18 cellular contexts compared by ENCODE assay signal in the genomic region with DNA sequence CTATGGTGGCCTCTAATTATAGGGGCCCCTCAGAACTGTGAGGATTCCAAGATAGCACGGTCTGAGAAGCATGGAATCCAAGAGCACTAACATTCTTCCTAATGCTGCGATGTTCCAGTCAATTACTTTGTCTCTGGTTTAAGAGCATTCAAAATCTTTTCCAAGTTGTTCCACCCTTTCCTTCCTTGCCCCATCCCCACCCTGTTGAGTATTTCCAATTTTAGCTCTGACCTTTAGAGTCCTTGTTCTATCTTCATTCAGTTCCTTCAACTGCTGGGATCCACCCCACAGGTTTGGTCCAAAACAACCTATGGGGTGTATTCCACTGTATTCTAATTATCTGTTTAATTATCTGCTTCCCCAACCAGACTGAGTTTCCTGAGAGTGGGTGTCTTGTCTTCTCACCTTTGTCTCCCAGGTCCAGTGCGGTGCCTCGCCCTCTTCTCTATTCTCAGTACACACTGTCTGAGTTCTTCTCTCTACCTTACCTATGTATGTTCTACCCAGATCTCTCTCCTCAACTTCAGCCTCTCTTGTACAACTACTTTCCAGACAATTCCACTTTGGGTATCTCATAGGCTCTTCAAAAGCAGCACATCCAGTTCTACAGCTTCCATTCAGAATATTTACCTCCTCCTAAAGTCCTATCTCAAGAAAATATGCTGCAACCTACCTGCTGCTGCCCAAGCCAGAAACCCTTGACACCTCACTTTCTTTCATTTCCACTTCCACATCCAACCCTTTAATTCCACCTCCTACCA. TPM values are rescaled to one million over a fixed set of nuclear protein-coding genes. Genes with fewer than 3 reads are reported as not detected.
DNase-seq lines count a peak whose midpoint lies in the region; ATAC-seq and TF ChIP-seq lines count a peak whose summit lies in the region.
"Had no signal": no experiment of that assay in that cellular context is flagged by ENCODE, and none has a peak within 500 bp of the region (broad histone marks: within the 10 kb centered on the region; RNA-seq: fewer than 3 reads in every experiment).

No MANE protein-coding gene starts in this region.

- H3K9ac ChIP-seq in neural progenitor cell = no peak overlapping the region
- H3K9ac ChIP-seq: BLaER1 had no signal

- intact Hi-C loops in left ventricle myocardium inferior (cut with micrococcal nuclease) = no loop called here
- intact Hi-C loops in activated T-helper 2 cell treated with anti-CD3 and anti-CD28 coated beads, Interferon-gamma antibody, Interleukin-2, Interleukin-4, amounts not matched to agents 10 μg/mL and 5 μg/mL and 100 μg/mL, durations not matched to agents 14 hours and 24 hours and 36 hours (cut with micrococcal nuclease) = loop anchor here (5.0 kb wide), 1 partner anchor 111 kb away; no protein-coding TSS in a partner anchor

- H3K27ac ChIP-seq in left ventricle myocardium inferior (replicated peaks) (peak overlapping the region; percentile 82), neural progenitor cell (no peak overlapping the region)
- H3K27ac ChIP-seq: BLaER1, epithelial cell of prostate, RWPE1, sigmoid colon had no signal

- H3K27ac Mint-ChIP-seq in stimulated activated naive CD8-positive, alpha-beta T cell treated with anti-CD3 and anti-CD28 coated beads, Interleukin-15, amount 100 ng/mL, for 72 hours = peak overlapping the region; percentile 2 to 73
- no peak overlapping the region for H3K27ac Mint-ChIP-seq in neural progenitor cell
- H3K27ac Mint-ChIP-seq in activated T-helper 2 cell treated with anti-CD3 and anti-CD28 coated beads, Interferon-gamma antibody, Interleukin-2, Interleukin-4, amounts not matched to agents 10 μg/mL and 5 μg/mL and 100 μg/mL, durations not matched to agents 14 hours and 24 hours and 36 hours = no peak overlapping the region
- H3K27ac Mint-ChIP-seq: T-helper 2 cell treated with Interferon-gamma antibody and Interleukin-4, amounts not matched to agents 5 μg/mL and 100 μg/mL, for 36 hours had no signal

- peaks cover 9 to 10% of the 10 kb centered on the region in 2 donors for H3K9me3 Mint-ChIP-seq in stimulated activated naive CD8-positive, alpha-beta T cell treated with anti-CD3 and anti-CD28 coated beads, Interleukin-15, amount 100 ng/mL, for 72 hours
- H3K9me3 Mint-ChIP-seq in neural progenitor cell = peaks cover 5% of the 10 kb centered on the region
- H3K9me3 Mint-ChIP-seq in activated T-helper 2 cell treated with anti-CD3 and anti-CD28 coated beads, Interferon-gamma antibody, Interleukin-2, Interleukin-4, amounts not matched to agents 10 μg/mL and 5 μg/mL and 100 μg/mL, durations not matched to agents 14 hours and 24 hours and 36 hours = peaks cover 5% of the 10 kb centered on the region

- DNase-seq in stimulated activated naive CD8-positive, alpha-beta T cell treated with anti-CD3 and anti-CD28 coated beads, Interleukin-15, amount 100 ng/mL, for 72 hours = no peak
- no peak for DNase-seq in stimulated activated naive CD8-positive, alpha-beta T cell treated with anti-CD3 and anti-CD28 coated beads, Interleukin-15, Interleukin-2, amounts not matched to agents 100 U/mL and 50 U/mL, for 24 hours
- no peak for DNase-seq in left ventricle myocardium inferior
- no peak for DNase-seq in neural progenitor cell (ENCODE audit: low spot score)
- no peak for DNase-seq in stimulated activated CD4-positive, alpha-beta T cell treated with anti-CD3 and anti-CD28 coated beads, Interleukin-12 subunit alpha, Interleukin-12 subunit beta, amount 100 ng/mL, for 4 hours
- DNase-seq in activated T-helper 2 cell treated with anti-CD3 and anti-CD28 coated beads, Interferon-gamma antibody, Interleukin-2, Interleukin-4, amounts not matched to agents 10 μg/mL and 5 μg/mL and 100 μg/mL, durations not matched to agents 14 hours and 24 hours and 36 hours (ENCODE audit: low spot score) = no peak
- DNase-seq in EL = no peak
- DNase-seq: activated effector memory CD4-positive, alpha-beta T cell treated with Interleukin-2 at 50 U/mL for 16 hours; glutamatergic neuron; NCI-H1694 treated with DMSO at 0.1 percent for 48 hours; NCI-H2227 treated with DMSO at 0.1 percent for 48 hours; sigmoid colon; stimulated activated CD8-positive, alpha-beta memory T cell treated with anti-CD3 and anti-CD28 coated beads, Interleukin-4, amount 100 ng/mL, for 48 hours had no signal

- H4K20me1 ChIP-seq in neural progenitor cell (ENCODE audit: low read depth) = no peaks in the 10 kb centered on the region
- H4K20me1 ChIP-seq: BLaER1 had no signal

- H3F3A ChIP-seq in neural progenitor cell (ENCODE audit: low read depth) = no peaks in the 10 kb centered on the region

- no peak for ATAC-seq in stimulated activated naive CD8-positive, alpha-beta T cell treated with anti-CD3 and anti-CD28 coated beads, Interleukin-15, amount 100 ng/mL, for 72 hours
- no peak for ATAC-seq in stimulated activated naive CD8-positive, alpha-beta T cell treated with anti-CD3 and anti-CD28 coated beads, Interleukin-15, Interleukin-2, amounts not matched to agents 100 U/mL and 50 U/mL, for 24 hours

- TF ChIP-seq CTCF in left ventricle myocardium inferior (IDR thresholded peaks at IDR 0.05; ENCODE audit: borderline replicate concordance) = no peak
- TF ChIP-seq CTCF in neural progenitor cell (IDR thresholded peaks at IDR 0.05) = no peak

- H3K4me1 Mint-ChIP-seq in stimulated activated naive CD8-positive, alpha-beta T cell treated with anti-CD3 and anti-CD28 coated beads, Interleukin-15, amount 100 ng/mL, for 72 hours = peaks cover 15% of the 10 kb centered on the region
- H3K4me1 Mint-ChIP-seq in neural progenitor cell = peaks cover 19% of the 10 kb centered on the region
- peaks cover 8% of the 10 kb centered on the region for H3K4me1 Mint-ChIP-seq in activated T-helper 2 cell treated with anti-CD3 and anti-CD28 coated beads, Interferon-gamma antibody, Interleukin-2, Interleukin-4, amounts not matched to agents 10 μg/mL and 5 μg/mL and 100 μg/mL, durations not matched to agents 14 hours and 24 hours and 36 hours (ENCODE audit: low read depth)

- peak overlapping the region; percentile 78 for H2AFZ ChIP-seq in neural progenitor cell (replicated peaks)

- H3K4me1 ChIP-seq in left ventricle myocardium inferior (peaks cover 30% of the 10 kb centered on the region), neural progenitor cell (no peaks in the 10 kb centered on the region)
- H3K4me1 ChIP-seq: BLaER1, sigmoid colon had no signal

- H3K9me3 ChIP-seq in left ventricle myocardium inferior (replicated peaks) (no peaks in the 10 kb centered on the region), neural progenitor cell (ENCODE audit: low read depth) (no peaks in the 10 kb centered on the region)
- H3K9me3 ChIP-seq: sigmoid colon had no signal

- H3K27me3 ChIP-seq in left ventricle myocardium inferior (ENCODE audit: low read depth) (no peaks in the 10 kb centered on the region), neural progenitor cell (no peaks in the 10 kb centered on the region)
- H3K27me3 ChIP-seq: BLaER1, sigmoid colon had no signal

- H3K36me3 ChIP-seq in left ventricle myocardium inferior = no peaks in the 10 kb centered on the region
- no peaks in the 10 kb centered on the region for H3K36me3 ChIP-seq in neural progenitor cell
- H3K36me3 ChIP-seq: BLaER1, sigmoid colon had no signal

- no peaks in the 10 kb centered on the region for H3K79me2 ChIP-seq in neural progenitor cell (ENCODE audit: low read depth)

- H3K4me3 Mint-ChIP-seq in stimulated activated naive CD8-positive, alpha-beta T cell treated with anti-CD3 and anti-CD28 coated beads, Interleukin-15, amount 100 ng/mL, for 72 hours = no peak overlapping the region
- H3K4me3 Mint-ChIP-seq in neural progenitor cell = no peak overlapping the region
- H3K4me3 Mint-ChIP-seq in activated T-helper 2 cell treated with anti-CD3 and anti-CD28 coated beads, Interferon-gamma antibody, Interleukin-2, Interleukin-4, amounts not matched to agents 10 μg/mL and 5 μg/mL and 100 μg/mL, durations not matched to agents 14 hours and 24 hours and 36 hours (ENCODE audit: low read depth) = no peak overlapping the region
- H3K4me3 Mint-ChIP-seq: naive thymus-derived CD8-positive, alpha-beta T cell; T-helper 2 cell treated with Interferon-gamma antibody and Interleukin-4, amounts not matched to agents 5 μg/mL and 100 μg/mL, for 36 hours had no signal

- no peaks in the 10 kb centered on the region for H3K36me3 Mint-ChIP-seq in neural progenitor cell
- H3K36me3 Mint-ChIP-seq in activated T-helper 2 cell treated with anti-CD3 and anti-CD28 coated beads, Interferon-gamma antibody, Interleukin-2, Interleukin-4, amounts not matched to agents 10 μg/mL and 5 μg/mL and 100 μg/mL, durations not matched to agents 14 hours and 24 hours and 36 hours (ENCODE audit: low read depth) = no peaks in the 10 kb centered on the region
- H3K36me3 Mint-ChIP-seq: naive thymus-derived CD8-positive, alpha-beta T cell had no signal

- H3K4me3 ChIP-seq in left ventricle myocardium inferior = no peak overlapping the region
- H3K4me3 ChIP-seq in neural progenitor cell = no peak overlapping the region
- H3K4me3 ChIP-seq: BLaER1, sigmoid colon had no signal

- H3K4me2 ChIP-seq in neural progenitor cell = no peak overlapping the region
- H3K4me2 ChIP-seq: BLaER1 had no signal

- H3K27me3 Mint-ChIP-seq in stimulated activated naive CD8-positive, alpha-beta T cell treated with anti-CD3 and anti-CD28 coated beads, Interleukin-15, amount 100 ng/mL, for 72 hours = no peaks in the 10 kb centered on the region
- peaks cover 2% of the 10 kb centered on the region for H3K27me3 Mint-ChIP-seq in neural progenitor cell (ENCODE audit: insufficient read depth, low read depth)
- peaks cover 16% of the 10 kb centered on the region for H3K27me3 Mint-ChIP-seq in activated T-helper 2 cell treated with anti-CD3 and anti-CD28 coated beads, Interferon-gamma antibody, Interleukin-2, Interleukin-4, amounts not matched to agents 10 μg/mL and 5 μg/mL and 100 μg/mL, durations not matched to agents 14 hours and 24 hours and 36 hours (ENCODE audit: low read depth)

RNA-seq across cellular contexts. Expression of a gene that starts 25.0 kb away (rescaled TPM):
- total RNA-seq in left ventricle myocardium inferior (12.0 TPM), neural progenitor cell (ENCODE audit: low replicate concordance) (48.7 and 61.1 TPM in 2 replicates)
- total RNA-seq in activated T-helper 2 cell treated with anti-CD3 and anti-CD28 coated beads, Interferon-gamma antibody, Interleukin-2, Interleukin-4, amounts not matched to agents 10 μg/mL and 5 μg/mL and 100 μg/mL, durations not matched to agents 14 hours and 24 hours and 36 hours = 26.6 and 29.7 TPM in 2 replicates

Comparison
In these comparisons a context has a peak if more than half of its experiments do, and no peak if none do; other contexts are left out.
1. H3K27ac Mint-ChIP-seq: peak in stimulated activated naive CD8-positive, alpha-beta T cell treated with anti-CD3 and anti-CD28 coated beads, Interleukin-15, amount 100 ng/mL, for 72 hours (2 of 2); none in neural progenitor cell (single experiment) and activated T-helper 2 cell treated with anti-CD3 and anti-CD28 coated beads, Interferon-gamma antibody, Interleukin-2, Interleukin-4, amounts not matched to agents 10 μg/mL and 5 μg/mL and 100 μg/mL, durations not matched to agents 14 hours and 24 hours and 36 hours (single experiment).